In the genomic region with DNA sequence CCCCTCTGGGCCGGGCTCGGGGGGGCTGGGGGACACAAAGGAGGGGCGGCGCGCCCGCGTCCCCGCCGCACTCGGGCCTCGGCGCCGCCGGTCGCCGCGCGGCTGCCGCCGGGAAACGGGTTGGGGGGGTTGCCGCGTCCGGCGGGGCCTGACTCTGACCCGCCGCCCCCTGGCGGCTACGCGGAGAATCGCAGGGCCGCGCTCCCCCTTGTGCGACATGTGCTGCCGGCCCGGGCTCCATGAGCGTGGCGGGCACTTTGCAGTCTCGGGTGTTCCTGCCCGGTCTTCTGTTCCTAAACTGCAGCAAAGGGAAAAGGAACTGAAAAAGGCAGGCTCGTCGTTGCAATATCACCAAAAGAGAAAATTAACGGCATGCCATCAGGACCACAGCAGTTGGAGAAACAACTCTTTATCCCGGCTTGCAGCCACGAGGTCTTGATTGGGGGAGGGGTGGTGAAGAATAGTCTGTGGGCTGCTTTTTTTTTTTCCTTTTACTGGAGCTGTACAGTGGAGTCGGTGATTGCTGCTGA, we compare ENCODE assay signal across 8 cellular contexts. TPM values are rescaled to one million over a fixed set of nuclear protein-coding genes. Genes with fewer than 3 reads are reported as not detected.
DNase-seq lines count a peak whose midpoint lies in the region; ATAC-seq and TF ChIP-seq lines count a peak whose summit lies in the region.

No MANE protein-coding gene starts in this region.

- peaks cover 38% of the 10 kb centered on the region for H3K79me2 ChIP-seq in KMS-11 (ENCODE audit: insufficient read depth, low read depth)

- peak overlapping the region; percentile 95 for H3K4me3 Mint-ChIP-seq in activated T-helper 17 cell treated with anti-CD3 and anti-CD28 coated beads, Interleukin-2, amount 50 U/mL, for 72 hours
- peak overlapping the region; percentile 96 for H3K4me3 Mint-ChIP-seq in natural killer cell treated with Interleukin-12 subunit alpha and Interleukin-12 subunit beta and Interleukin-15 and Interleukin-18, amount 100 ng/mL, for 72 hours

- peak overlapping the region; percentile 96 for H3K9ac ChIP-seq in KMS-11

- H4K20me1 ChIP-seq in KMS-11 (ENCODE audit: insufficient read depth): peaks cover 24% of the 10 kb centered on the region; the same call in 1 of the 2 replicates

- H3K4me1 ChIP-seq in KMS-11 (ENCODE audit: low read depth, poor library complexity, severe bottlenecking): peaks cover 28% of the 10 kb centered on the region

- peak; percentile 57 for TF ChIP-seq CTCF in KMS-11 (conservative IDR thresholded peaks at IDR 0.05; ENCODE audit: low read depth, low read length)
- peak; percentile 68 for TF ChIP-seq CTCF in fibroblast of mammary gland (conservative IDR thresholded peaks at IDR 0.05; ENCODE audit: control insufficient read depth, insufficient read depth, low read depth, low read length)

- H3K27me3 Mint-ChIP-seq in activated T-helper 17 cell treated with anti-CD3 and anti-CD28 coated beads, Interleukin-2, amount 50 U/mL, for 72 hours: no peaks in the 10 kb centered on the region
- no peaks in the 10 kb centered on the region for H3K27me3 Mint-ChIP-seq in natural killer cell treated with Interleukin-12 subunit alpha and Interleukin-12 subunit beta and Interleukin-15 and Interleukin-18, amount 100 ng/mL, for 72 hours

- no peaks in the 10 kb centered on the region for H3K9me3 Mint-ChIP-seq in activated T-helper 17 cell treated with anti-CD3 and anti-CD28 coated beads, Interleukin-2, amount 50 U/mL, for 72 hours
- no peaks in the 10 kb centered on the region for H3K9me3 Mint-ChIP-seq in natural killer cell treated with Interleukin-12 subunit alpha and Interleukin-12 subunit beta and Interleukin-15 and Interleukin-18, amount 100 ng/mL, for 72 hours

- no peak overlapping the region for H2AFZ ChIP-seq in KMS-11 (ENCODE audit: low read depth)

- peak; percentile 46 for ATAC-seq in GM21786 (IDR thresholded peaks at IDR 0.05; ENCODE audit: unreplicated experiment)
- ATAC-seq in activated T-helper 17 cell treated with anti-CD3 and anti-CD28 coated beads, Interleukin-2, amount 50 U/mL, for 72 hours (replicated peaks): peak; percentile 64
- peak; percentile 74 to 78 for ATAC-seq in natural killer cell treated with Interleukin-12 subunit alpha and Interleukin-12 subunit beta and Interleukin-15 and Interleukin-18, amount 100 ng/mL, for 72 hours

- peak overlapping the region; percentile 85 for H3K27ac ChIP-seq in KMS-11

- peak overlapping the region; percentile 91; the same call in 1 of the 2 replicates for H3K4me2 ChIP-seq in KMS-11

- H3K36me3 ChIP-seq in KMS-11 (ENCODE audit: insufficient read depth): peaks cover 30% of the 10 kb centered on the region; the same call in 1 of the 2 replicates

- peak; percentile 67 for DNase-seq in DMS79 (lab: John Stamatoyannopoulos, UW)
- DNase-seq in RKO (ENCODE audit: low spot score): peak; percentile 84
- DNase-seq in fibroblast of mammary gland (ENCODE audit: low read depth): peak; percentile 81
- DNase-seq in natural killer cell treated with Interleukin-12 subunit alpha and Interleukin-12 subunit beta and Interleukin-15 and Interleukin-18, amount 100 ng/mL, for 72 hours (ENCODE audit: low spot score): peak; percentile 94
- DNase-seq in stimulated activated naive CD4-positive, alpha-beta T cell (lab: John Stamatoyannopoulos, UW): peak; percentile 77 to 90 (median 84)

- H3K4me3 ChIP-seq in KMS-11 (IDR thresholded peaks at IDR 0.05; ENCODE audit: insufficient read depth, low read depth, low read length): no peak overlapping the region
- peak overlapping the region; percentile 70 for H3K4me3 ChIP-seq in fibroblast of mammary gland (ENCODE audit: control insufficient read depth, low read depth, low read length)

- H3K4me1 Mint-ChIP-seq in activated T-helper 17 cell treated with anti-CD3 and anti-CD28 coated beads, Interleukin-2, amount 50 U/mL, for 72 hours: peaks cover 18% of the 10 kb centered on the region
- peaks cover 21 to 26% of the 10 kb centered on the region in 2 donors for H3K4me1 Mint-ChIP-seq in natural killer cell treated with Interleukin-12 subunit alpha and Interleukin-12 subunit beta and Interleukin-15 and Interleukin-18, amount 100 ng/mL, for 72 hours (ENCODE audit: low read depth in 2 of 2)

- no peaks in the 10 kb centered on the region for H3K27me3 ChIP-seq in KMS-11 (ENCODE audit: insufficient read depth, low read depth)

- H3K36me3 Mint-ChIP-seq in activated T-helper 17 cell treated with anti-CD3 and anti-CD28 coated beads, Interleukin-2, amount 50 U/mL, for 72 hours (ENCODE audit: low read depth): peaks cover 60% of the 10 kb centered on the region
- H3K36me3 Mint-ChIP-seq in natural killer cell treated with Interleukin-12 subunit alpha and Interleukin-12 subunit beta and Interleukin-15 and Interleukin-18, amount 100 ng/mL, for 72 hours: peaks cover 39% of the 10 kb centered on the region

- peak overlapping the region; percentile 92 for H3K27ac Mint-ChIP-seq in activated T-helper 17 cell treated with anti-CD3 and anti-CD28 coated beads, Interleukin-2, amount 50 U/mL, for 72 hours
- peak overlapping the region; percentile 83 to 91 for H3K27ac Mint-ChIP-seq in natural killer cell treated with Interleukin-12 subunit alpha and Interleukin-12 subunit beta and Interleukin-15 and Interleukin-18, amount 100 ng/mL, for 72 hours

RNA-seq across cellular contexts. Expression of a gene that starts 1.5 kb away (rescaled TPM):
- 10 to 100 TPM; 19.1 to 22.0 TPM for total RNA-seq in activated T-helper 17 cell treated with anti-CD3 and anti-CD28 coated beads, Interleukin-2, amount 50 U/mL, for 72 hours
- 10 to 100 TPM; 15.9 to 39.8 TPM for total RNA-seq in natural killer cell treated with Interleukin-12 subunit alpha and Interleukin-12 subunit beta and Interleukin-15 and Interleukin-18, amount 100 ng/mL, for 72 hours

RNA-seq across cellular contexts. Expression of a gene that starts 49.5 kb away (rescaled TPM):
- total RNA-seq in activated T-helper 17 cell treated with anti-CD3 and anti-CD28 coated beads, Interleukin-2, amount 50 U/mL, for 72 hours: under 1 TPM; 0.09 to 0.29 TPM
- total RNA-seq in natural killer cell treated with Interleukin-12 subunit alpha and Interleukin-12 subunit beta and Interleukin-15 and Interleukin-18, amount 100 ng/mL, for 72 hours: 1 to 10 TPM in 1 of 2 donors, under 1 TPM in 1; 0.55 to 1.0 TPM
